31 cellular contexts compared by ENCODE assay signal in genomic region chr2:51251356-51251755, GRCh38.
"Had no signal": no experiment of that assay in that cellular context is flagged by ENCODE, and none has a peak within 500 bp of the region (broad histone marks: within the 10 kb centered on the region; RNA-seq: fewer than 3 reads in every experiment).

No MANE protein-coding gene starts in this region.

- H3K27me3 ChIP-seq: SJSA1 had no signal

- H3K36me3 ChIP-seq: SJSA1 had no signal

- H3K9ac ChIP-seq: SK-N-SH had no signal

- H2AFZ ChIP-seq: PC-9 had no signal

- H3K4me1 ChIP-seq: SJSA1 had no signal

- ATAC-seq: Panc1, Right ventricle myocardium inferior had no signal

- H3K27ac ChIP-seq: PC-9, RWPE1, SJSA1 had no signal

- H3K9me3 ChIP-seq: SK-N-SH had no signal

- DNase-seq: Kasumi-1, MM.1S, MV-4-11, NCI-H1092, NCI-H1105, NCI-H1417 treated with DMSO at 0.1 percent for 48 hours, NCI-H1436 treated with DMSO at 0.1 percent for 48 hours, NCI-H1694 treated with DMSO at 0.1 percent for 48 hours, NCI-H187 treated with DMSO at 0.1 percent for 48 hours, NCI-H2029 treated with DMSO at 0.1 percent for 48 hours, NCI-H2081 treated with DMSO at 0.1 percent for 48 hours, NCI-H2107, NCI-H2171, NCI-H226, NCI-H446 treated with DMSO at 0.1 percent for 48 hours, NCI-H510A, NCI-H524, NCI-H526, NCI-H69, NCI-H748 treated with DMSO at 0.1 percent for 48 hours, NCI-H82, PC-9, SHP77, SIG-M5, SK-N-SH, SW 1271 had no signal

- H3K4me3 ChIP-seq: PC-9, SJSA1 had no signal

- H3K4me2 ChIP-seq: PC-9, SK-N-SH had no signal

- FAIRE-seq: RCC 7860 had no signal
